18 cellular contexts compared by ENCODE assay signal in the genomic region with DNA sequence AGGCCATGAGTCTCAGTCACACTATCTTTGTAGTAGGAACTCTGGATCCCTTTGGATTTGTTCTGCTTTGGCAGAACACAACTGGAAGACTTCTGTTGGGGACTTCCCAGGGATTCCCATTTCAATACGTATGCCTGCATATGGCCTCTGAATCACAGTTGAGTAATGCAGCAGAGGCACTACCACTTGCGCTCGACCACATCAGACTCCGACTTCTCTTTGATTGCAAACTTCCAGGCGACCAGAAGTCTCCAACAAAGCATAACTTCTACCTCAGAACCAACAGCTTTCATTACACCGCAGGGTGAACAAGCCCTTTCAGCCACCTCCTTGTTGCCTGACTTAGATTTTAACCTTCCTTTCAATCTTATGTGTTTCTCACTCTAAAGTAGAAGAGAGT.
DNase-seq lines count a peak whose midpoint lies in the region; TF ChIP-seq lines count a peak whose summit lies in the region.
"Had no signal": no experiment of that assay in that cellular context is flagged by ENCODE, and none has a peak within 500 bp of the region (broad histone marks: within the 10 kb centered on the region; RNA-seq: fewer than 3 reads in every experiment).

No MANE protein-coding gene starts in this region.

- no peak for TF ChIP-seq CTCF in GM10248 (IDR thresholded peaks at IDR 0.05; ENCODE audit: control extremely low read depth, extremely low read depth, low read depth, missing control alignments)

- DNase-seq in A172 (ENCODE audit: low spot score) (peak; percentile 22), HT1080 (ENCODE audit: low read depth) (peak; percentile 58), SW480 (ENCODE audit: low spot score) (peak; percentile 43), fibroblast of peridontal ligament (ENCODE audit: extremely low read depth) (peak; percentile 3), NCI-H345 (lab: John Stamatoyannopoulos, UW) (no peak), GM10248 (ENCODE audit: extremely low spot score) (no peak), NCI-H146 (lab: John Stamatoyannopoulos, UW) (no peak), HCEC 1CT (no peak)
- DNase-seq: 8988T; CD8-positive, alpha-beta T cell; DMS79; GOT3; HFFc6; KBM-7; NCI-H1417 treated with DMSO at 0.1 percent for 48 hours; NCI-H2029 treated with DMSO at 0.1 percent for 48 hours; NCI-H2171 treated with DMSO at 0.1 percent for 48 hours; NCI-H82 had no signal

- POLR2A ChIA-PET in GM10248 (lab: Yijun Ruan, JAX), result no interaction called here

- CTCF ChIA-PET in GM10248 (lab: Yijun Ruan, JAX), result no interaction called here

Comparison
In these comparisons a context has a peak if more than half of its experiments do, and no peak if none do; other contexts are left out.
1. DNase-seq: peak in A172 (single experiment), HT1080 (single experiment), SW480 (single experiment) and fibroblast of peridontal ligament (single experiment); none in NCI-H345 (single experiment), GM10248 (single experiment), NCI-H146 (single experiment) and HCEC 1CT (single experiment).